Comparison of ENCODE assay signal across 8 cellular contexts in the genomic region with DNA sequence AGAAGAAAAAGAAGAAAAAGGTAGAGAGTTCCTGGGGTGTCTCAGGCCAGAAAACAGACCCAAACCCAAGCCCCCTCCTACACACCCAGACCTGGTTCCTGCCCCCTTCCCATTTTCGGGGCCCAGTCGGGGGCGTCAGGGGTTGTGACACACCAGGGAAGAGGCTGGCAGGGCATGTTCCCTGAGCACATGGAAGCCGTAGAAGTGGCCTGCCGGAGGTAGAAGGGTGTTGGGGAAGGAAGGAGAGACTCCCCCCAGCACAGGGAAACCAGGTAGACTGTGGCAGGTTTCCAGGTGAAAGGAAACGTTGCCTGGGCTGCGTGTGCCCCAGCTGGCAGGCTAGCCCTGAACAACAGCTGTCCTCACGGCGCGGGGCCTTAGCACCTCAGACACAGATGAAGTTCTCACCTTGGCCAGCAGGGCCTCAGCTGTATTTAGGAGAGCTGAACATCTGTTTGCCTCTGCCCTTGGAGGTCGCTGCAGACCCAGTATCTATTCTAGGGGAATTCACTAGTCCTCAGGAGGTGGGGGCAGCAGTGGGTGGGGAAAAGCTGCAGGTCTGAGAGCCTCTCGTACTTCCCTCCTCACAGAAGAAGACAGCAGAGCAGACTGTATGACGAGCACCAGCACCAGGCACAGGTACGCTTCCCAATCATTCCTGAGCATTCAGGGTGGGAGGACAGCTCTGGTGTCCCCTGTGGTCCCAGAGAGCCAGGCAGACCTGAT. TPM values are rescaled to one million over a fixed set of nuclear protein-coding genes. Genes with fewer than 3 reads are reported as not detected.
DNase-seq lines count a peak whose midpoint lies in the region; ATAC-seq and TF ChIP-seq lines count a peak whose summit lies in the region.

No MANE protein-coding gene starts in this region.

- H3K27me3 ChIP-seq in breast epithelium, result no peaks in the 10 kb centered on the region

- POLR2A ChIA-PET in MCF 10A (lab: Yijun Ruan, JAX) (interaction anchor here (1.1 to 1.4 kb wide), 3 partner anchors 12 to 38 kb away, joined by 3 to 4 read pairs (median 3); no protein-coding TSS in a partner anchor), WTC11 (lab: Charles Lee) (interaction anchor here (1.0 to 1.4 kb wide), 2 partner anchors 40 to 46 kb away, joined by 3 to 4 read pairs; no protein-coding TSS in a partner anchor)

- H3K4me1 Mint-ChIP-seq in MCF 10A (ENCODE audit: insufficient read depth, unreplicated experiment) (no peaks in the 10 kb centered on the region), WTC11 (no peaks in the 10 kb centered on the region)

- no peaks in the 10 kb centered on the region for H3K4me1 ChIP-seq in breast epithelium
- no peaks in the 10 kb centered on the region for H3K4me1 ChIP-seq in mucosa of descending colon (ENCODE audit: low read depth)

- intact Hi-C loops in MCF 10A (cut with micrococcal nuclease) (no loop called here), breast epithelium (cut with DNase I; ENCODE audit: low total_unique reads) (no loop called here), mucosa of descending colon (cut with DNase I, micrococcal nuclease) (no loop called here)

- TF ChIP-seq CTCF in MCF 10A (IDR thresholded peaks at IDR 0.05; ENCODE audit: unreplicated experiment) (peak; percentile 30), breast epithelium (IDR thresholded peaks at IDR 0.05) (no peak), WTC11 (IDR thresholded peaks at IDR 0.05) (peak; percentile 23; the same call in 1 of the 2 replicates), mucosa of descending colon (IDR thresholded peaks at IDR 0.05) (no peak)

- H3K4me3 ChIP-seq in breast epithelium, result no peak overlapping the region
- H3K4me3 ChIP-seq in mucosa of descending colon, result no peak overlapping the region

- H3K9me3 Mint-ChIP-seq in MCF 10A (ENCODE audit: unreplicated experiment), result no peaks in the 10 kb centered on the region
- H3K9me3 Mint-ChIP-seq in WTC11, result no peaks in the 10 kb centered on the region

- peak; percentile 60 for ATAC-seq in HG02870 (IDR thresholded peaks at IDR 0.05; ENCODE audit: unreplicated experiment)
- peak; percentile 74 for ATAC-seq in WTC11
- ATAC-seq in mucosa of descending colon, result peak; percentile 61

- H3K4me3 Mint-ChIP-seq in MCF 10A (ENCODE audit: unreplicated experiment) (no peak overlapping the region), WTC11 (no peak overlapping the region)

- H3K27me3 Mint-ChIP-seq in MCF 10A (ENCODE audit: insufficient read depth, unreplicated experiment), result no peaks in the 10 kb centered on the region
- no peaks in the 10 kb centered on the region for H3K27me3 Mint-ChIP-seq in WTC11 (ENCODE audit: low read depth)

- H3K27ac Mint-ChIP-seq in MCF 10A (ENCODE audit: low read depth, unreplicated experiment), result no peak overlapping the region
- peak overlapping the region; percentile 66; the same call in 1 of the 2 replicates for H3K27ac Mint-ChIP-seq in WTC11

- CTCF ChIA-PET in MCF 10A (lab: Yijun Ruan, JAX) (interaction anchor here (0.5 to 2.6 kb wide), 13 partner anchors 8 to 174 kb away, joined by 3 to 12 read pairs (median 7); no protein-coding TSS in a partner anchor), WTC11 (lab: Charles Lee) (interaction anchor here (0.6 to 4.6 kb wide), 25 partner anchors 8 to 146 kb away, joined by 3 to 76 read pairs (median 4); a partner anchor contains a TSS)

- H3K9me3 ChIP-seq in breast epithelium (no peaks in the 10 kb centered on the region), mucosa of descending colon (no peaks in the 10 kb centered on the region)

- TF ChIP-seq POLR2A in breast epithelium (IDR thresholded peaks at IDR 0.05), result no peak

- H3K36me3 ChIP-seq in breast epithelium (peaks cover 19% of the 10 kb centered on the region), mucosa of descending colon (ENCODE audit: low read depth) (no peaks in the 10 kb centered on the region)

- H3K27ac ChIP-seq in breast epithelium, result no peak overlapping the region

- peaks cover 62% of the 10 kb centered on the region for H3K36me3 Mint-ChIP-seq in MCF 10A (ENCODE audit: insufficient read depth, unreplicated experiment)
- H3K36me3 Mint-ChIP-seq in WTC11, result peaks cover 59% of the 10 kb centered on the region

- DNase-seq in MCF 10A (ENCODE audit: unreplicated experiment) (no peak), breast epithelium (ENCODE audit: low spot score in 2 of 2) (no peak), WTC11 (ENCODE audit: low spot score) (peak; percentile 28), mucosa of descending colon (no peak), NCI-H146 (lab: John Stamatoyannopoulos, UW) (no peak), NCI-H1436 treated with DMSO at 0.1 percent for 48 hours (lab: John Stamatoyannopoulos, UW) (no peak)
- no peak for DNase-seq in activated CD4-positive, CD25-positive, alpha-beta regulatory T cell (lab: John Stamatoyannopoulos, UW)

- no TSS peak for BruUV-seq in MCF 10A (replicated peaks; lab: Mats Ljungman, UMichigan)

TF ChIP-seq in WTC11, 78 proteins besides CTCF, POLR2A, EP300 and RAD21:
- TF ChIP-seq ZNF396 (CRISPR knock-in tag; IDR thresholded peaks at IDR 0.05; ENCODE audit: borderline replicate concordance), result no peak
- TF ChIP-seq, protein P1, sequence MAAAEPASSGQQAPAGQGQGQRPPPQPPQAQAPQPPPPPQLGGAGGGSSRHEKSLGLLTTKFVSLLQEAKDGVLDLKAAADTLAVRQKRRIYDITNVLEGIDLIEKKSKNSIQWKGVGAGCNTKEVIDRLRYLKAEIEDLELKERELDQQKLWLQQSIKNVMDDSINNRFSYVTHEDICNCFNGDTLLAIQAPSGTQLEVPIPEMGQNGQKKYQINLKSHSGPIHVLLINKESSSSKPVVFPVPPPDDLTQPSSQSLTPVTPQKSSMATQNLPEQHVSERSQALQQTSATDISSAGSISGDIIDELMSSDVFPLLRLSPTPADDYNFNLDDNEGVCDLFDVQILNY (CRISPR knock-in tag; IDR thresholded peaks at IDR 0.05), result no peak
- peak; percentile 83; the same call in 1 of the 2 replicates for TF ChIP-seq ZNF416 (CRISPR knock-in tag; IDR thresholded peaks at IDR 0.05)
- no peak for TF ChIP-seq NR3C1 (CRISPR knock-in tag; conservative IDR thresholded peaks at IDR 0.05; ENCODE audit: low read depth)
TF ChIP-seq in WTC11: peak in this region for 1.

RNA-seq across cellular contexts. Expression of a gene that starts 14.1 kb away (rescaled TPM):
- total RNA-seq in MCF 10A (2022), result not detected in 2 replicates
- total RNA-seq in breast epithelium, result 100 to 1,000 TPM; 382 to 393 (median 392) TPM
- 28.2 to 47.6 TPM (median 44.3 TPM) in 3 replicates for total RNA-seq in WTC11 (2021)
- 1,000 to 10,000 TPM in 1 of 3 donors, 100 to 1,000 TPM in 2; 198 to 1,033 (median 284) TPM for total RNA-seq in mucosa of descending colon

RNA-seq across cellular contexts. Expression of a gene that starts 41.1 kb away (rescaled TPM):
- total RNA-seq in MCF 10A (2022) (68.4 and 83.5 TPM in 2 replicates), breast epithelium (10 to 100 TPM; 20.6 to 37.7 (median 36.1) TPM), WTC11 (2021) (130 to 174 TPM (median 133 TPM) in 3 replicates), mucosa of descending colon (10 to 100 TPM; 17.3 to 36.2 (median 26.0) TPM)

RNA-seq across cellular contexts. Expression of a gene that starts 50.9 kb away (rescaled TPM):
- total RNA-seq in MCF 10A (2022), result 5,481 and 5,921 TPM in 2 replicates
- total RNA-seq in breast epithelium, result 1,000 to 10,000 TPM; 3,271 to 4,472 (median 4,011) TPM
- total RNA-seq in WTC11 (2021), result 2,564 to 2,814 TPM (median 2,812 TPM) in 3 replicates
- 1,000 to 10,000 TPM; 1,569 to 1,671 (median 1,618) TPM for total RNA-seq in mucosa of descending colon

Comparison
In these comparisons a context has a peak if more than half of its experiments do, and no peak if none do; other contexts are left out.
1. CTCF ChIP-seq: peak in MCF 10A (single experiment) and WTC11 (single experiment); none in breast epithelium (0 of 3) and mucosa of descending colon (single experiment).
2. RNA of a gene that starts 14.1 kb away (total RNA-seq): 382 to 393 TPM in breast epithelium, 198 to 1,033 TPM in mucosa of descending colon and 28.2 to 47.6 TPM in WTC11; not detected in MCF 10A; every median in the first group is over 10 times any median in the second.
3. Peak in every context shown above with its lines, with median percentiles within 50 percentile points of each other: ATAC-seq.